ENCODE assay signal across 2 cellular contexts in the genomic region with DNA sequence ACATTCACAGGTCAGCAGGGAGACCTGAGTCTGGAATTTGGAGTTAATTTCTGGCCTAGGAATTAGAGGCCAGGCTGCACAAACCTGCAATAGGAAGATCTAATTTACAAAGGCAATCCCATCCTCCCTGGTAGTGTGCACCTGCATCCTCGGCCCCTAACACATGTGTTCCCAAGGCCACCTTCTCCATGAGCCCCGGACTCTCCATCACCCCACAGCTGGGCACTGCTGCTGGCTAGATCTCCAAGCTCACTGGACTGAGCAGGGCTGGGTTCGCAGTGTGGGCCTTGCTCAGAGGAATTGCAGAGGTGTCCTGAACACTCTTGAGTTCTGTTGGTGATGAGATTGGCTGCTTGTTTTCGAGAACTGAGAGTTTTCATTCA.
TF ChIP-seq lines count a peak whose summit lies in the region.

No MANE protein-coding gene starts in this region.

TF ChIP-seq in SK-N-SH treated with all-trans-retinoic acid at 6 μM for 48 hours, 23 proteins besides CTCF, POLR2A, EP300 and RAD21 (continued from another document):
- no peak for TF ChIP-seq PATZ1 (CRISPR knock-in tag; IDR thresholded peaks at IDR 0.05; ENCODE audit: borderline replicate concordance)

TF ChIP-seq in SK-N-SH, 30 proteins besides CTCF, POLR2A, EP300 and RAD21 (continued from another document):
- TF ChIP-seq, protein P1, sequence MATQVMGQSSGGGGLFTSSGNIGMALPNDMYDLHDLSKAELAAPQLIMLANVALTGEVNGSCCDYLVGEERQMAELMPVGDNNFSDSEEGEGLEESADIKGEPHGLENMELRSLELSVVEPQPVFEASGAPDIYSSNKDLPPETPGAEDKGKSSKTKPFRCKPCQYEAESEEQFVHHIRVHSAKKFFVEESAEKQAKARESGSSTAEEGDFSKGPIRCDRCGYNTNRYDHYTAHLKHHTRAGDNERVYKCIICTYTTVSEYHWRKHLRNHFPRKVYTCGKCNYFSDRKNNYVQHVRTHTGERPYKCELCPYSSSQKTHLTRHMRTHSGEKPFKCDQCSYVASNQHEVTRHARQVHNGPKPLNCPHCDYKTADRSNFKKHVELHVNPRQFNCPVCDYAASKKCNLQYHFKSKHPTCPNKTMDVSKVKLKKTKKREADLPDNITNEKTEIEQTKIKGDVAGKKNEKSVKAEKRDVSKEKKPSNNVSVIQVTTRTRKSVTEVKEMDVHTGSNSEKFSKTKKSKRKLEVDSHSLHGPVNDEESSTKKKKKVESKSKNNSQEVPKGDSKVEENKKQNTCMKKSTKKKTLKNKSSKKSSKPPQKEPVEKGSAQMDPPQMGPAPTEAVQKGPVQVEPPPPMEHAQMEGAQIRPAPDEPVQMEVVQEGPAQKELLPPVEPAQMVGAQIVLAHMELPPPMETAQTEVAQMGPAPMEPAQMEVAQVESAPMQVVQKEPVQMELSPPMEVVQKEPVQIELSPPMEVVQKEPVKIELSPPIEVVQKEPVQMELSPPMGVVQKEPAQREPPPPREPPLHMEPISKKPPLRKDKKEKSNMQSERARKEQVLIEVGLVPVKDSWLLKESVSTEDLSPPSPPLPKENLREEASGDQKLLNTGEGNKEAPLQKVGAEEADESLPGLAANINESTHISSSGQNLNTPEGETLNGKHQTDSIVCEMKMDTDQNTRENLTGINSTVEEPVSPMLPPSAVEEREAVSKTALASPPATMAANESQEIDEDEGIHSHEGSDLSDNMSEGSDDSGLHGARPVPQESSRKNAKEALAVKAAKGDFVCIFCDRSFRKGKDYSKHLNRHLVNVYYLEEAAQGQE (IDR thresholded peaks at IDR 0.05; ENCODE audit: low read depth, low read length) = no peak
- TF ChIP-seq, protein P2, sequence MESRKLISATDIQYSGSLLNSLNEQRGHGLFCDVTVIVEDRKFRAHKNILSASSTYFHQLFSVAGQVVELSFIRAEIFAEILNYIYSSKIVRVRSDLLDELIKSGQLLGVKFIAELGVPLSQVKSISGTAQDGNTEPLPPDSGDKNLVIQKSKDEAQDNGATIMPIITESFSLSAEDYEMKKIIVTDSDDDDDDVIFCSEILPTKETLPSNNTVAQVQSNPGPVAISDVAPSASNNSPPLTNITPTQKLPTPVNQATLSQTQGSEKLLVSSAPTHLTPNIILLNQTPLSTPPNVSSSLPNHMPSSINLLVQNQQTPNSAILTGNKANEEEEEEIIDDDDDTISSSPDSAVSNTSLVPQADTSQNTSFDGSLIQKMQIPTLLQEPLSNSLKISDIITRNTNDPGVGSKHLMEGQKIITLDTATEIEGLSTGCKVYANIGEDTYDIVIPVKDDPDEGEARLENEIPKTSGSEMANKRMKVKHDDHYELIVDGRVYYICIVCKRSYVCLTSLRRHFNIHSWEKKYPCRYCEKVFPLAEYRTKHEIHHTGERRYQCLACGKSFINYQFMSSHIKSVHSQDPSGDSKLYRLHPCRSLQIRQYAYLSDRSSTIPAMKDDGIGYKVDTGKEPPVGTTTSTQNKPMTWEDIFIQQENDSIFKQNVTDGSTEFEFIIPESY (IDR thresholded peaks at IDR 0.05; ENCODE audit: borderline replicate concordance, low read depth) = no peak
- TF ChIP-seq, protein P3, sequence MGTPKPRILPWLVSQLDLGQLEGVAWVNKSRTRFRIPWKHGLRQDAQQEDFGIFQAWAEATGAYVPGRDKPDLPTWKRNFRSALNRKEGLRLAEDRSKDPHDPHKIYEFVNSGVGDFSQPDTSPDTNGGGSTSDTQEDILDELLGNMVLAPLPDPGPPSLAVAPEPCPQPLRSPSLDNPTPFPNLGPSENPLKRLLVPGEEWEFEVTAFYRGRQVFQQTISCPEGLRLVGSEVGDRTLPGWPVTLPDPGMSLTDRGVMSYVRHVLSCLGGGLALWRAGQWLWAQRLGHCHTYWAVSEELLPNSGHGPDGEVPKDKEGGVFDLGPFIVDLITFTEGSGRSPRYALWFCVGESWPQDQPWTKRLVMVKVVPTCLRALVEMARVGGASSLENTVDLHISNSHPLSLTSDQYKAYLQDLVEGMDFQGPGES (IDR thresholded peaks at IDR 0.05; ENCODE audit: low read depth, low read length) = no peak
- TF ChIP-seq MXI1 (IDR thresholded peaks at IDR 0.05; ENCODE audit: low read depth, low read length) (no peak), FOXM1 (IDR thresholded peaks at IDR 0.05; ENCODE audit: low read depth) (no peak)
